ENCODE assay signal across 1 cellular context in genomic region chr19:51398096-51398704, GRCh38.
TF ChIP-seq lines count a peak whose summit lies in the region.

No MANE protein-coding gene starts in this region.

TF ChIP-seq in H1, 55 proteins besides CTCF, POLR2A, EP300 and RAD21:
- TF ChIP-seq SUZ12 (IDR thresholded peaks at IDR 0.05; ENCODE audit: low read length) = no peak
- TF ChIP-seq SP2 (IDR thresholded peaks at IDR 0.05; ENCODE audit: low read length) = no peak
- TF ChIP-seq CBX8 (IDR thresholded peaks at IDR 0.05; ENCODE audit: borderline replicate concordance, low read depth, low read length) = no peak
- TF ChIP-seq CREB1 (IDR thresholded peaks at IDR 0.05) = no peak
- no peak for TF ChIP-seq CEBPB (IDR thresholded peaks at IDR 0.05; ENCODE audit: low read depth, low read length)
- no peak for TF ChIP-seq PHF8 (conservative IDR thresholded peaks at IDR 0.05; ENCODE audit: low read depth, low read length)
- no peak for TF ChIP-seq EGR1 (IDR thresholded peaks at IDR 0.05; ENCODE audit: borderline replicate concordance, low read depth, low read length)
- no peak for TF ChIP-seq SIRT6 (IDR thresholded peaks at IDR 0.05; ENCODE audit: low read length)
- no peak for TF ChIP-seq BCL11A (IDR thresholded peaks at IDR 0.05; ENCODE audit: low read depth in 2 of 2, low read length in 2 of 2)
- no peak for TF ChIP-seq TEAD4 (IDR thresholded peaks at IDR 0.05; ENCODE audit: low read depth, low read length)
- TF ChIP-seq TBP (IDR thresholded peaks at IDR 0.05; ENCODE audit: low read depth, low read length) = no peak
TF ChIP-seq in H1: peak in this region for 0.
